Comparison of ENCODE assay signal across 11 cellular contexts in the genomic region with DNA sequence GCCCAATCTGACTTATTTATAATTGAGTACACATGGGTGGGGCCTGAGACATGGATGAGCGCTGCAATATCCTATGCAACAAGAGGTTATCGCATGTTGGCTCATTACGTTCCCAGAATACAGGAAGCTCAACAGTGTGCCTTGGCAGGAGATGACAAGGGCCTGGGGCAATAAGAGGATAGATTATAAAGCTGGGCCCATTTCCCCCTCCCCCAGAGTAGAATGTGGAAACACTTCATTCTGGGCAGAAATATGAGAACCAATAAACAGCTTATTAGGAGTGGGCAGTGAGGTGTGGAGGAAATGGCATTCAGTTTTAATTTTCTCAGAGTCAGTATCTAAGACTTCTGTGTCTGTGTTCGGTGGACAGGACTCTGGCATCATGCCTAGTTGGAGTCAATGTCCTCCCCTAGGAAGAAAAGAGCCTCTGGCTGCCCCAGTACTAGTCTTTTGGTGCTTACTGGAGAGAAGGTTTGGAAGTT.
DNase-seq lines count a peak whose midpoint lies in the region; ATAC-seq and TF ChIP-seq lines count a peak whose summit lies in the region.
"Had no signal": no experiment of that assay in that cellular context is flagged by ENCODE, and none has a peak within 500 bp of the region (broad histone marks: within the 10 kb centered on the region; RNA-seq: fewer than 3 reads in every experiment).

No MANE protein-coding gene starts in this region.

- H3K4me1 ChIP-seq in Karpas-422 (ENCODE audit: low read length), result peaks cover 73% of the 10 kb centered on the region
- H3K4me1 ChIP-seq in heart right ventricle, result peaks cover 9 to 70% (median 61%) of the 10 kb centered on the region in 9 donors

- ATAC-seq in heart right ventricle (peak in 7 of 8 donors; percentile 8 to 56 (median 45)), HG03469 (IDR thresholded peaks at IDR 0.05; ENCODE audit: unreplicated experiment) (no peak)
- ATAC-seq: activated T-cell treated with anti-CD3 and anti-CD28 coated beads, Interleukin-2, amount 50 U/mL, for 4 hours had no signal

- peak; percentile 15 to 29 for DNase-seq in AML-193 (lab: John Stamatoyannopoulos, UW)
- no peak for DNase-seq in Karpas-422
- DNase-seq in heart right ventricle, result peak in 1 of 2 donors; percentile 65
- no peak for DNase-seq in SW 1271 (lab: John Stamatoyannopoulos, UW)
- no peak for DNase-seq in ecto neural progenitor cell (ENCODE audit: low spot score)
- DNase-seq in retina, result no peak
- DNase-seq: activated T-cell treated with anti-CD3 and anti-CD28 coated beads, Interleukin-2, amount 50 U/mL, for 4 hours; CD4-positive, alpha-beta memory T cell; KG1 had no signal

- H3K27me3 ChIP-seq in Karpas-422 (ENCODE audit: low read length) (no peaks in the 10 kb centered on the region), heart right ventricle (no peaks in the 10 kb centered on the region)

- intact Hi-C loops in heart right ventricle (cut with DNase I), result loop anchor here in 8 of 10 donors (2.0 to 5.0 kb wide), 4 partner anchors 83 to 183 kb away; a partner anchor contains a TSS

- no peak overlapping the region for H3K4me2 ChIP-seq in Karpas-422 (ENCODE audit: low read depth, low read length, poor library complexity, severe bottlenecking)

- H3K9ac ChIP-seq in Karpas-422 (ENCODE audit: low read length), result no peak overlapping the region

- H3K9me3 ChIP-seq in Karpas-422 (ENCODE audit: low read length) (no peaks in the 10 kb centered on the region), heart right ventricle (no peaks in the 10 kb centered on the region)

- no peaks in the 10 kb centered on the region for H4K20me1 ChIP-seq in Karpas-422 (ENCODE audit: insufficient read depth, low read depth, low read length)

- TF ChIP-seq CTCF in VCaP (conservative IDR thresholded peaks at IDR 0.05), result no peak
- TF ChIP-seq CTCF in heart right ventricle (IDR thresholded peaks at IDR 0.05), result no peak

- H3K27ac ChIP-seq in Karpas-422 (ENCODE audit: low read length), result peak overlapping the region; percentile 96
- peak overlapping the region; percentile 83 for H3K27ac ChIP-seq in VCaP
- peak overlapping the region in 9 of 10 donors; percentile 0 to 67 (median 29) for H3K27ac ChIP-seq in heart right ventricle

- no peak overlapping the region for H2AFZ ChIP-seq in Karpas-422 (ENCODE audit: low read length)

- no peaks in the 10 kb centered on the region for H3K9me2 ChIP-seq in Karpas-422 (replicated peaks; ENCODE audit: insufficient read depth, low read length)

- H3K4me3 ChIP-seq in Karpas-422 (ENCODE audit: low read length) (no peak overlapping the region), heart right ventricle (no peak overlapping the region)

- no peaks in the 10 kb centered on the region for H3K79me2 ChIP-seq in Karpas-422 (ENCODE audit: low read length)

- H3K36me3 ChIP-seq in Karpas-422 (ENCODE audit: insufficient read depth, low read length) (peaks cover 8% of the 10 kb centered on the region; the same call in 1 of the 2 replicates), heart right ventricle (peaks cover 0 to 65% (median 12%) of the 10 kb centered on the region in 9 donors)

- WGBS in heart right ventricle, 2 donors, result 10 to 18% methylated on average over 4 of the region's 4 CpGs

Comparison
In these comparisons a context has a peak if more than half of its experiments do, and no peak if none do; other contexts are left out.
1. DNase-seq: peak in AML-193 (2 of 2); none in Karpas-422 (single experiment), SW 1271 (0 of 2), ecto neural progenitor cell (single experiment) and retina (single experiment).
2. H3K27ac ChIP-seq: peak in every context shown above with its lines; median percentile 96 in Karpas-422; 83 in VCaP; 29 in heart right ventricle.